Comparison of ENCODE assay signal across 8 cellular contexts in genomic region chr1:109959974-109960744, GRCh38. TPM values are rescaled to one million over a fixed set of nuclear protein-coding genes. Genes with fewer than 3 reads are reported as not detected.
DNase-seq lines count a peak whose midpoint lies in the region; ATAC-seq and TF ChIP-seq lines count a peak whose summit lies in the region.

No MANE protein-coding gene starts in this region.

- H2AFZ ChIP-seq in neuronal stem cell (ENCODE audit: low read length) = peak overlapping the region; percentile 42

- peaks cover 36% of the 10 kb centered on the region for H3K4me1 ChIP-seq in ES-I3 (ENCODE audit: insufficient read depth, low read length)
- peaks cover 22% of the 10 kb centered on the region in 2 donors for H3K4me1 ChIP-seq in neuronal stem cell (ENCODE audit: control insufficient read depth in 2 of 2, insufficient read depth in 1 of 2, low read depth in 1 of 2, low read length in 2 of 2)

- no peak overlapping the region for H3K18ac ChIP-seq in neuronal stem cell (ENCODE audit: low read length)

- DNase-seq in NCI-H2196 treated with DMSO at 0.1 percent for 48 hours (lab: John Stamatoyannopoulos, UW; ENCODE audit: unreplicated experiment) (peak; percentile 17), ecto neural progenitor cell (ENCODE audit: low spot score) (peak; percentile 65), neuronal stem cell (ENCODE audit: low spot score) (peak; percentile 81), WERI-Rb-1 (no peak)
- no peak for DNase-seq in stimulated activated naive CD4-positive, alpha-beta T cell (lab: John Stamatoyannopoulos, UW)

- no peak for TF ChIP-seq CTCF in WERI-Rb-1 (IDR thresholded peaks at IDR 0.05; ENCODE audit: low read depth, low read length)

- ATAC-seq in HG03045 (IDR thresholded peaks at IDR 0.05; ENCODE audit: unreplicated experiment) = no peak
- ATAC-seq in GM19455 (IDR thresholded peaks at IDR 0.05; ENCODE audit: unreplicated experiment) = no peak

- H3K4me3 ChIP-seq in neuronal stem cell (ENCODE audit: low read length in 2 of 2) (no peak overlapping the region), WERI-Rb-1 (ENCODE audit: low read depth, low read length) (no peak overlapping the region)

- no peak overlapping the region for H4K91ac ChIP-seq in neuronal stem cell (ENCODE audit: low read depth, low read length, poor library complexity)

- H3K27ac ChIP-seq in neuronal stem cell (replicated peaks; ENCODE audit: low read length) (peak overlapping the region; percentile 87), WERI-Rb-1 (no peak overlapping the region)

- H3K4me2 ChIP-seq in neuronal stem cell (ENCODE audit: insufficient read depth, low read length, poor library complexity, severe bottlenecking) = no peak overlapping the region

- H2BK15ac ChIP-seq in neuronal stem cell (ENCODE audit: low read length) = no peak overlapping the region

- H2BK12ac ChIP-seq in neuronal stem cell (ENCODE audit: low read length) = no peak overlapping the region

- H4K8ac ChIP-seq in neuronal stem cell (ENCODE audit: low read depth, low read length) = no peak overlapping the region

- H3K4ac ChIP-seq in neuronal stem cell (ENCODE audit: low read length) = no peak overlapping the region

- H3K9me3 ChIP-seq in ES-I3 (ENCODE audit: control insufficient read depth, insufficient read depth, low read length) (no peaks in the 10 kb centered on the region), neuronal stem cell (replicated peaks in 1 of 2; ENCODE audit: control insufficient read depth in 2 of 2, insufficient read depth in 1 of 2, low read depth in 1 of 2, low read length in 2 of 2) (peaks cover 0 to under 1% of the 10 kb centered on the region in 2 donors), WERI-Rb-1 (ENCODE audit: severe bottlenecking) (no peaks in the 10 kb centered on the region)

- no peak overlapping the region for H2AK5ac ChIP-seq in neuronal stem cell (ENCODE audit: low read depth, low read length)

- peak overlapping the region; percentile 16; the same call in 1 of the 2 replicates for H3K9ac ChIP-seq in ES-I3 (ENCODE audit: low read depth, low read length)
- no peak overlapping the region for H3K9ac ChIP-seq in neuronal stem cell (ENCODE audit: low read depth, low read length, poor library complexity)

- no peak overlapping the region for H3K14ac ChIP-seq in neuronal stem cell (ENCODE audit: low read length)

- H3K36me3 ChIP-seq in ES-I3 (ENCODE audit: insufficient read depth, low read length) = no peaks in the 10 kb centered on the region
- no peaks in the 10 kb centered on the region for H3K36me3 ChIP-seq in neuronal stem cell (replicated peaks in 1 of 2; ENCODE audit: control insufficient read depth in 2 of 2, insufficient read depth in 2 of 2, low read length in 2 of 2)
- H3K36me3 ChIP-seq in WERI-Rb-1 = no peaks in the 10 kb centered on the region

- no CpG with 5 or more reads among the region's 7 CpGs for WGBS in neuronal stem cell (ENCODE audit: extremely low coverage in 2 of 2, insufficient read length in 2 of 2, insufficient replicate concordance in 1 of 2), 2 donors

- no peak overlapping the region for H2BK120ac ChIP-seq in neuronal stem cell (ENCODE audit: low read depth, low read length)

- H3K79me1 ChIP-seq in neuronal stem cell (ENCODE audit: low read depth, low read length) = no peaks in the 10 kb centered on the region

- H2BK5ac ChIP-seq in neuronal stem cell (ENCODE audit: low read length) = peak overlapping the region; percentile 8

- H3K23ac ChIP-seq in neuronal stem cell (ENCODE audit: low read depth, low read length, poor library complexity) = no peak overlapping the region

- no peaks in the 10 kb centered on the region for H3K27me3 ChIP-seq in neuronal stem cell (ENCODE audit: control insufficient read depth in 3 of 3, insufficient read depth in 3 of 3, low read depth in 1 of 3, low read length in 3 of 3)
- H3K27me3 ChIP-seq in WERI-Rb-1 (ENCODE audit: insufficient read depth, low read depth, severe bottlenecking) = no peaks in the 10 kb centered on the region

RNA-seq across cellular contexts. Expression of gene AHCYL1, which starts 24.4 kb away (rescaled TPM):
- polyA plus RNA-seq in neuronal stem cell (2013, experiment 1 of 2) = 93.0 TPM
- 96.3 TPM for polyA plus RNA-seq in neuronal stem cell (2013, experiment 2 of 2)

RNA-seq across cellular contexts. Expression of gene CSF1, which starts 49.5 kb away (rescaled TPM):
- polyA plus RNA-seq in neuronal stem cell (2013, experiment 1 of 2) = 4.5 TPM
- polyA plus RNA-seq in neuronal stem cell (2013, experiment 2 of 2) = 4.4 TPM

Comparison
In these comparisons a context has a peak if more than half of its experiments do, and no peak if none do; other contexts are left out.
1. DNase-seq: peak in NCI-H2196 treated with DMSO at 0.1 percent for 48 hours (single experiment), ecto neural progenitor cell (single experiment) and neuronal stem cell (single experiment); none in WERI-Rb-1 (single experiment) and stimulated activated naive CD4-positive, alpha-beta T cell (0 of 6).